Comparison of ENCODE assay signal across 12 cellular contexts in genomic region chr10:115829501-115830215, GRCh38.
DNase-seq lines count a peak whose midpoint lies in the region; ATAC-seq and TF ChIP-seq lines count a peak whose summit lies in the region.
"Had no signal": no experiment of that assay in that cellular context is flagged by ENCODE, and none has a peak within 500 bp of the region (broad histone marks: within the 10 kb centered on the region; RNA-seq: fewer than 3 reads in every experiment).

No MANE protein-coding gene starts in this region.

- TF ChIP-seq CTCF in RWPE2 (IDR thresholded peaks at IDR 0.05; ENCODE audit: poor library complexity, severe bottlenecking) (peak; percentile 17), omental fat pad (IDR thresholded peaks at IDR 0.05) (no peak), CD14-positive monocyte (IDR thresholded peaks at IDR 0.05) (no peak)

- H3K9me3 Mint-ChIP-seq in CD14-positive monocyte = peaks cover 0 to 3% (median 0%) of the 10 kb centered on the region in 7 donors

- no peak overlapping the region for H3K4me3 ChIP-seq in RWPE2 (ENCODE audit: severe bottlenecking)
- H3K4me3 ChIP-seq: vagina had no signal

- no peak overlapping the region for H3K27ac ChIP-seq in RWPE2 (ENCODE audit: poor library complexity, severe bottlenecking)
- H3K27ac ChIP-seq: vagina had no signal

- H3K4me1 ChIP-seq in RWPE2 (ENCODE audit: insufficient read depth, poor library complexity, severe bottlenecking) = no peaks in the 10 kb centered on the region
- H3K4me1 ChIP-seq: vagina had no signal

- no peaks in the 10 kb centered on the region for H3K4me1 Mint-ChIP-seq in CD14-positive monocyte
- H3K4me1 Mint-ChIP-seq: activated CD8-positive, alpha-beta memory T cell treated with anti-CD3 and anti-CD28 coated beads, Interleukin-2, amount 10 ng/mL, durations not matched to agents 7 days and 5 days had no signal

- ATAC-seq in RWPE2 (ENCODE audit: low read depth) (no peak), omental fat pad (ENCODE audit: low FRiP score) (peak; percentile 24), HG02973 (IDR thresholded peaks at IDR 0.05; ENCODE audit: unreplicated experiment) (no peak), HG02870 (IDR thresholded peaks at IDR 0.05; ENCODE audit: unreplicated experiment) (no peak)
- ATAC-seq: activated CD8-positive, alpha-beta memory T cell treated with anti-CD3 and anti-CD28 coated beads, Interleukin-2, amount 10 ng/mL, durations not matched to agents 7 days and 5 days had no signal

- no peaks in the 10 kb centered on the region for H3K36me3 ChIP-seq in RWPE2 (ENCODE audit: low read depth)
- H3K36me3 ChIP-seq: vagina had no signal

- H3K27me3 Mint-ChIP-seq in CD14-positive monocyte (ENCODE audit: low read depth in 3 of 3) = peaks cover 0 to 2% (median 1%) of the 10 kb centered on the region in 3 donors
- H3K27me3 Mint-ChIP-seq: activated CD8-positive, alpha-beta memory T cell treated with anti-CD3 and anti-CD28 coated beads, Interleukin-2, amount 10 ng/mL, durations not matched to agents 7 days and 5 days had no signal

- intact Hi-C loops in CD14-positive monocyte (cut with micrococcal nuclease) = no loop called here

- DNase-seq in ELR (ENCODE audit: low read depth) (peak; percentile 54), RWPE2 (ENCODE audit: low spot score) (no peak), fibroblast of the conjunctiva (ENCODE audit: low read depth) (peak; percentile 30), omental fat pad (ENCODE audit: low spot score) (no peak), Ammon's horn (ENCODE audit: low spot score) (no peak), CD14-positive monocyte (ENCODE audit: low spot score) (no peak)
- DNase-seq: activated CD8-positive, alpha-beta memory T cell treated with anti-CD3 and anti-CD28 coated beads, Interleukin-2, amount 10 ng/mL, durations not matched to agents 7 days and 5 days; aorta; GDM1 had no signal

- H3K9me3 ChIP-seq in RWPE2 (ENCODE audit: severe bottlenecking) = no peaks in the 10 kb centered on the region
- H3K9me3 ChIP-seq: vagina had no signal

- no peak overlapping the region for H3K27ac Mint-ChIP-seq in CD14-positive monocyte
- H3K27ac Mint-ChIP-seq: activated CD8-positive, alpha-beta memory T cell treated with anti-CD3 and anti-CD28 coated beads, Interleukin-2, amount 10 ng/mL, durations not matched to agents 7 days and 5 days had no signal

- no peak overlapping the region for H3K4me3 Mint-ChIP-seq in CD14-positive monocyte
- H3K4me3 Mint-ChIP-seq: activated CD8-positive, alpha-beta memory T cell treated with anti-CD3 and anti-CD28 coated beads, Interleukin-2, amount 10 ng/mL, durations not matched to agents 7 days and 5 days had no signal

- H3K36me3 Mint-ChIP-seq in CD14-positive monocyte = no peaks in the 10 kb centered on the region
- H3K36me3 Mint-ChIP-seq: activated CD8-positive, alpha-beta memory T cell treated with anti-CD3 and anti-CD28 coated beads, Interleukin-2, amount 10 ng/mL, durations not matched to agents 7 days and 5 days had no signal

- no peaks in the 10 kb centered on the region for H3K27me3 ChIP-seq in RWPE2 (ENCODE audit: insufficient read depth, poor library complexity, severe bottlenecking)
- H3K27me3 ChIP-seq: vagina had no signal

Comparison
In these comparisons a context has a peak if more than half of its experiments do, and no peak if none do; other contexts are left out.
1. DNase-seq: peak in ELR (single experiment) and fibroblast of the conjunctiva (single experiment); none in RWPE2 (single experiment), omental fat pad (single experiment), Ammon's horn (single experiment) and CD14-positive monocyte (single experiment).